ENCODE assay signal across 8 cellular contexts in genomic region chr1:69567847-69568434, GRCh38. TPM values are rescaled to one million over a fixed set of nuclear protein-coding genes. Genes with fewer than 3 reads are reported as not detected.
DNase-seq lines count a peak whose midpoint lies in the region; ATAC-seq and TF ChIP-seq lines count a peak whose summit lies in the region.

Gene LRRC7 (plus strand): TSS chr1:69567922. CDS start chr1:69568640, 718 bp downstream.

- peak; percentile 19 to 49 for ATAC-seq in activated T-cell treated with anti-CD3 and anti-CD28 coated beads, Interleukin-2, amount 50 U/mL, for 72 hours (replicated peaks in 1 of 2)

- H3K27ac Mint-ChIP-seq in activated T-cell treated with anti-CD3 and anti-CD28 coated beads, Interleukin-2, amount 50 U/mL, for 72 hours, result no peak within 1 kb of the TSS
- H3K27ac Mint-ChIP-seq in glutamatergic neuron (ENCODE audit: unreplicated experiment), result peak within 1 kb of the TSS; percentile 77

- peak within 1 kb of the TSS; percentile 75 to 78 for H3K4me3 Mint-ChIP-seq in activated T-cell treated with anti-CD3 and anti-CD28 coated beads, Interleukin-2, amount 50 U/mL, for 72 hours
- H3K4me3 Mint-ChIP-seq in glutamatergic neuron (ENCODE audit: unreplicated experiment), result peak within 1 kb of the TSS; percentile 99

- peaks cover 10% of the 10 kb centered on the region for H3K4me1 Mint-ChIP-seq in activated T-cell treated with anti-CD3 and anti-CD28 coated beads, Interleukin-2, amount 50 U/mL, for 72 hours (ENCODE audit: low read depth)
- peaks cover 11% of the 10 kb centered on the region for H3K4me1 Mint-ChIP-seq in glutamatergic neuron (ENCODE audit: low read depth, unreplicated experiment)

- H3K9me3 Mint-ChIP-seq in activated T-cell treated with anti-CD3 and anti-CD28 coated beads, Interleukin-2, amount 50 U/mL, for 72 hours, result peaks cover 0 to 3% of the 10 kb centered on the region in 2 donors
- peaks cover 13% of the 10 kb centered on the region for H3K9me3 Mint-ChIP-seq in glutamatergic neuron (ENCODE audit: unreplicated experiment)

- H3K27me3 Mint-ChIP-seq in activated T-cell treated with anti-CD3 and anti-CD28 coated beads, Interleukin-2, amount 50 U/mL, for 72 hours (ENCODE audit: low read depth), result peaks cover 41% of the 10 kb centered on the region
- H3K27me3 Mint-ChIP-seq in glutamatergic neuron (ENCODE audit: unreplicated experiment), result peaks cover 20% of the 10 kb centered on the region

- TF ChIP-seq CTCF in glutamatergic neuron (IDR thresholded peaks at IDR 0.05; ENCODE audit: partially characterized antibody, unreplicated experiment), result no peak

- peaks cover 5 to 9% of the 10 kb centered on the region in 2 donors for H3K36me3 Mint-ChIP-seq in activated T-cell treated with anti-CD3 and anti-CD28 coated beads, Interleukin-2, amount 50 U/mL, for 72 hours (ENCODE audit: insufficient read depth in 2 of 2)
- no peaks in the 10 kb centered on the region for H3K36me3 Mint-ChIP-seq in glutamatergic neuron (ENCODE audit: unreplicated experiment)

- DNase-seq in NCI-H187 (lab: John Stamatoyannopoulos, UW), result peak; percentile 29 to 58
- no peak for DNase-seq in NCI-H187 treated with DMSO at 0.1 percent for 48 hours (lab: John Stamatoyannopoulos, UW)
- DNase-seq in M059J (ENCODE audit: low read depth), result peak; percentile 14
- no peak for DNase-seq in activated T-cell treated with anti-CD3 and anti-CD28 coated beads, Interleukin-2, amount 50 U/mL, for 72 hours
- DNase-seq in glutamatergic neuron, result peak; percentile 55
- DNase-seq in nucleus accumbens (lab: John Stamatoyannopoulos, UW), result peak in 47 of 56 donors; percentile 24 to 82 (median 55)
- no peak for DNase-seq in LoVo (ENCODE audit: low spot score)
- no peak for DNase-seq in effector CD4-positive, alpha-beta T cell

RNA-seq across cellular contexts. Expression of gene LRRC7, which starts in this region (rescaled TPM):
- 0.37 and 0.49 TPM in 2 replicates for total RNA-seq in M059J (2014; rRNA removed; shearing (Covaris generic))
- total RNA-seq in activated T-cell treated with anti-CD3 and anti-CD28 coated beads, Interleukin-2, amount 50 U/mL, for 72 hours, result under 1 TPM in 1 of 2 donors, not detected in 1; 0.22 TPM
- total RNA-seq in glutamatergic neuron (ENCODE audit: unreplicated experiment), result 19.1 TPM

Comparison
In these comparisons a context has a peak if more than half of its experiments do, and no peak if none do; other contexts are left out.
1. RNA of gene LRRC7 (total RNA-seq): 19.1 TPM in glutamatergic neuron (single experiment); 0.37 to 0.49 TPM in M059J and 0.22 TPM in activated T-cell treated with anti-CD3 and anti-CD28 coated beads, Interleukin-2, amount 50 U/mL, for 72 hours; every median in the first group is over 10 times any median in the second.
2. DNase-seq: peak in NCI-H187 (2 of 2), glutamatergic neuron (single experiment) and nucleus accumbens (47 of 56); none in NCI-H187 treated with DMSO at 0.1 percent for 48 hours (single experiment), activated T-cell treated with anti-CD3 and anti-CD28 coated beads, Interleukin-2, amount 50 U/mL, for 72 hours (0 of 2), LoVo (single experiment) and effector CD4-positive, alpha-beta T cell (single experiment).
3. Peak in DNase-seq in M059J; RNA of the gene not detected or under 1 TPM.
4. Peak in ATAC-seq in activated T-cell treated with anti-CD3 and anti-CD28 coated beads, Interleukin-2, amount 50 U/mL, for 72 hours; RNA of the gene not detected or under 1 TPM.